ENCODE assay signal across 17 cellular contexts in the genomic region with DNA sequence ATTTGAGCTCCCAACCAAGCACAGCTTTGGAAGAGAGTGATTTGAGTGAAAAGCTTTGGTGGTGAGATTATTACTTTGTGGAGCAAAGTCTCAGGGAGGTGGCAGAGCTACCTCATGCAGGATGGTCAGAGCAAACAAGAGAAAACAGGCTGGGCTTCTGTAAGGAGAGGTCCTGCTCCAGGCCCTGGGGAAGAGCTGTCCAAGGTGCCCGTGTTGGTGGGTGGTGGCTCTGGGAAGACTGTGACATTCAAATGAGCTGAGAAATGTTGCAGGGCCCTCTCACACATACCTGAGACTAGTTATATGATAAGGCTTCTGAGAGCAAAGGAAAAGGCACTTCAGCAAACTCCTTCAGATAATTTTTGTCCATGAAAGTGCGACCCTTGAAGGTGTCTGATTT.
A peak's percentile ranks its signal among the peaks of the same experiment; 100 is the strongest.
DNase-seq lines count a peak whose midpoint lies in the region; TF ChIP-seq lines count a peak whose summit lies in the region.
"Had no signal": no experiment of that assay in that cellular context is flagged by ENCODE, and none has a peak within 500 bp of the region (broad histone marks: within the 10 kb centered on the region; RNA-seq: fewer than 3 reads in every experiment).

No MANE protein-coding gene starts in this region.

- H3K9me3 ChIP-seq in endodermal cell (ENCODE audit: control insufficient read depth, low read length) = no peaks in the 10 kb centered on the region
- H3K9me3 ChIP-seq: esophagus squamous epithelium, prostate gland, SJCRH30 had no signal

- 60 to 69% methylated on average over 2 of the region's 2 CpGs for WGBS in endodermal cell (ENCODE audit: insufficient coverage in 1 of 2, insufficient read length in 1 of 2), 2 experiments

- H3K27me3 Mint-ChIP-seq in endodermal cell (ENCODE audit: insufficient read depth) (no peaks in the 10 kb centered on the region), nephron progenitor cell (ENCODE audit: low read depth, poor library complexity) (peaks cover 8% of the 10 kb centered on the region)
- H3K27me3 Mint-ChIP-seq: activated naive CD8-positive, alpha-beta T cell treated with anti-CD3 and anti-CD28 coated beads for 36 hours had no signal

- peak; percentile 5 for DNase-seq in H7
- peak; percentile 5 for DNase-seq in RKO (ENCODE audit: low spot score)
- DNase-seq in endodermal cell = peak; percentile 89
- DNase-seq in nephron progenitor cell = peak; percentile 33
- no peak for DNase-seq in NCI-H1694 (lab: John Stamatoyannopoulos, UW)
- no peak for DNase-seq in ureter (ENCODE audit: low spot score)
- no peak for DNase-seq in activated CD4-positive, alpha-beta T cell treated with anti-CD3 and anti-CD28 coated beads, Interleukin-2, amount 50 U/mL, for 1 hour
- DNase-seq: activated naive CD8-positive, alpha-beta T cell treated with anti-CD3 and anti-CD28 coated beads for 36 hours; esophagus squamous epithelium; GF-D8; MV-4-11; NCI-H2081; NCI-H510A had no signal

- no peak overlapping the region for H3K4me3 ChIP-seq in H7 (ENCODE audit: insufficient read depth, low read depth, low read length)
- no peak overlapping the region for H3K4me3 ChIP-seq in endodermal cell (ENCODE audit: low read length)
- H3K4me3 ChIP-seq: esophagus squamous epithelium, prostate gland, SJCRH30 had no signal

- no peak overlapping the region for H3K27ac ChIP-seq in endodermal cell (ENCODE audit: low read depth, low read length)
- H3K27ac ChIP-seq: esophagus squamous epithelium, prostate gland, SJCRH30 had no signal

- H3K27me3 ChIP-seq in H7 (ENCODE audit: control insufficient read depth, insufficient read depth, low read length) (no peaks in the 10 kb centered on the region), endodermal cell (ENCODE audit: control insufficient read depth, insufficient read depth, low read length, poor library complexity, severe bottlenecking) (no peaks in the 10 kb centered on the region)
- H3K27me3 ChIP-seq: esophagus squamous epithelium, SJCRH30 had no signal

- peaks cover 1% of the 10 kb centered on the region for H3K4me1 ChIP-seq in endodermal cell (ENCODE audit: control insufficient read depth, insufficient read depth, low read length)
- H3K4me1 ChIP-seq: esophagus squamous epithelium, prostate gland, SJCRH30 had no signal

- H3K9me3 Mint-ChIP-seq in endodermal cell (no peaks in the 10 kb centered on the region), nephron progenitor cell (no peaks in the 10 kb centered on the region)
- H3K9me3 Mint-ChIP-seq: activated naive CD8-positive, alpha-beta T cell treated with anti-CD3 and anti-CD28 coated beads for 36 hours; activated T-helper 1 cell treated with anti-CD3 and anti-CD28 coated beads, Interleukin-12 subunit alpha, Interleukin-12 subunit beta, Interleukin-2, Interleukin-4 antibody, amounts not matched to agents 30 ng/mL and 10 ng/mL and 1 ng/mL, durations not matched to agents 14 hours and 24 hours and 36 hours; nephron had no signal

- H3K4me3 Mint-ChIP-seq in endodermal cell (no peak overlapping the region), nephron progenitor cell (no peak overlapping the region)
- H3K4me3 Mint-ChIP-seq: activated naive CD8-positive, alpha-beta T cell treated with anti-CD3 and anti-CD28 coated beads for 36 hours; activated T-helper 1 cell treated with anti-CD3 and anti-CD28 coated beads, Interleukin-12 subunit alpha, Interleukin-12 subunit beta, Interleukin-2, Interleukin-4 antibody, amounts not matched to agents 30 ng/mL and 10 ng/mL and 1 ng/mL, durations not matched to agents 14 hours and 24 hours and 36 hours; nephron had no signal

- TF ChIP-seq CTCF in endodermal cell (conservative IDR thresholded peaks at IDR 0.05) (no peak), nephron progenitor cell (IDR thresholded peaks at IDR 0.05) (no peak)

- H3K4me1 Mint-ChIP-seq in endodermal cell = no peaks in the 10 kb centered on the region
- no peaks in the 10 kb centered on the region for H3K4me1 Mint-ChIP-seq in nephron progenitor cell
- H3K4me1 Mint-ChIP-seq: activated naive CD8-positive, alpha-beta T cell treated with anti-CD3 and anti-CD28 coated beads for 36 hours; nephron had no signal

- H3K36me3 Mint-ChIP-seq in endodermal cell (ENCODE audit: low read depth) = no peaks in the 10 kb centered on the region
- H3K36me3 Mint-ChIP-seq in nephron progenitor cell (ENCODE audit: low read depth) = no peaks in the 10 kb centered on the region
- H3K36me3 Mint-ChIP-seq: activated naive CD8-positive, alpha-beta T cell treated with anti-CD3 and anti-CD28 coated beads for 36 hours had no signal

- no peak overlapping the region for H3K27ac Mint-ChIP-seq in endodermal cell
- H3K27ac Mint-ChIP-seq in nephron progenitor cell = no peak overlapping the region
- H3K27ac Mint-ChIP-seq: activated naive CD8-positive, alpha-beta T cell treated with anti-CD3 and anti-CD28 coated beads for 36 hours; activated T-helper 1 cell treated with anti-CD3 and anti-CD28 coated beads, Interleukin-12 subunit alpha, Interleukin-12 subunit beta, Interleukin-2, Interleukin-4 antibody, amounts not matched to agents 30 ng/mL and 10 ng/mL and 1 ng/mL, durations not matched to agents 14 hours and 24 hours and 36 hours; nephron had no signal

- H3K9ac ChIP-seq in endodermal cell (ENCODE audit: extremely low read depth, low read length, poor library complexity, severe bottlenecking) = no peak overlapping the region

- H3K36me3 ChIP-seq in H7 (replicated peaks; ENCODE audit: control insufficient read depth, insufficient read depth, low read length) = no peaks in the 10 kb centered on the region
- no peaks in the 10 kb centered on the region for H3K36me3 ChIP-seq in endodermal cell (ENCODE audit: control insufficient read depth, insufficient read depth, low read length)
- H3K36me3 ChIP-seq: esophagus squamous epithelium, prostate gland, SJCRH30 had no signal

Comparison
In these comparisons a context has a peak if more than half of its experiments do, and no peak if none do; other contexts are left out.
1. DNase-seq: peak in H7 (single experiment), RKO (single experiment), endodermal cell (single experiment) and nephron progenitor cell (single experiment); none in NCI-H1694 (single experiment), ureter (single experiment) and activated CD4-positive, alpha-beta T cell treated with anti-CD3 and anti-CD28 coated beads, Interleukin-2, amount 50 U/mL, for 1 hour (single experiment).